Comparison of ENCODE assay signal across 17 cellular contexts in the genomic region with DNA sequence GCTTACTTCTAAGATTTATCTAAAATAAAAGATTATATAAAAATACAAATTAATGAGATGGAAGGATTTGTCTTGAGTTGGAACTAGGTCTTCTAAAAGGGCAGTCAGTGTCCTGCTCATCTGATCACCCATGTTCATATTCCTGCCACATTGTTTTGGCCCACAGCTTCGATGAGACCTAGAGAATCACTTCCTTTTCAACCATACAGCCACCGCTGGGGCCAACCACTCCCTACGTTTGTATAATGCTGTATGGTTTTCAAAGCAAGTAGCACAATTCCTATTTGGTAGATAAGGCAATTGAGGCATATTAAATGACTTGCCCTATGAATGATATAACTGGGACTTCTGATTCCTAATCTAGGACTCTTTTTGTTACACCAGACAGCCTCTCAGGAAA.
A peak's percentile ranks its signal among the peaks of the same experiment; 100 is the strongest.
DNase-seq lines count a peak whose midpoint lies in the region; ATAC-seq and TF ChIP-seq lines count a peak whose summit lies in the region.
"Had no signal": no experiment of that assay in that cellular context is flagged by ENCODE, and none has a peak within 500 bp of the region (broad histone marks: within the 10 kb centered on the region; RNA-seq: fewer than 3 reads in every experiment).

No MANE protein-coding gene starts in this region.

- peaks cover 79% of the 10 kb centered on the region for H3K4me1 ChIP-seq in left ventricle myocardium inferior
- H3K4me1 ChIP-seq in esophagus (ENCODE audit: control insufficient read depth in 2 of 2, insufficient read depth in 2 of 2, low read length in 1 of 2), result peaks cover 7 to 22% of the 10 kb centered on the region in 2 donors
- peaks cover 60% of the 10 kb centered on the region for H3K4me1 ChIP-seq in psoas muscle
- peaks cover 19 to 31% of the 10 kb centered on the region in 2 donors for H3K4me1 ChIP-seq in uterus

- ATAC-seq in left ventricle myocardium superior (no peak), psoas muscle (no peak)
- ATAC-seq: activated T-cell treated with anti-CD3 and anti-CD28 coated beads, Interleukin-2, amount 50 U/mL, for 72 hours; naive thymus-derived CD4-positive, alpha-beta T cell; PC-3 had no signal

- no peaks in the 10 kb centered on the region for H3K36me3 ChIP-seq in left ventricle myocardium inferior
- H3K36me3 ChIP-seq in esophagus (ENCODE audit: control insufficient read depth in 2 of 2, insufficient read depth in 2 of 2, low read length in 1 of 2), result no peaks in the 10 kb centered on the region
- H3K36me3 ChIP-seq in psoas muscle (ENCODE audit: insufficient read depth in 1 of 2, low read depth in 1 of 2), result no peaks in the 10 kb centered on the region
- no peaks in the 10 kb centered on the region for H3K36me3 ChIP-seq in uterus
- H3K36me3 ChIP-seq: upper lobe of right lung had no signal

- DNase-seq in left ventricle myocardium inferior, result no peak
- DNase-seq in left ventricle myocardium superior, result no peak
- no peak for DNase-seq in psoas muscle
- DNase-seq in uterus, result no peak
- DNase-seq in NCI-H187 treated with DMSO at 0.1 percent for 48 hours (lab: John Stamatoyannopoulos, UW), result no peak
- no peak for DNase-seq in 8988T
- DNase-seq in DMS79 (lab: John Stamatoyannopoulos, UW), result no peak
- DNase-seq: ACHN; activated CD4-positive, alpha-beta T cell treated with anti-CD3 and anti-CD28 coated beads, Interleukin-2, amount 50 U/mL, for 48 hours; activated naive CD8-positive, alpha-beta T cell treated with anti-CD3 and anti-CD28 coated beads, Interleukin-2, amount 50 U/mL, for 24 hours; activated T-cell treated with anti-CD3 and anti-CD28 coated beads, Interleukin-2, amount 50 U/mL, for 72 hours; naive thymus-derived CD4-positive, alpha-beta T cell; NCI-H1930; NCI-H510A treated with DMSO at 0.1 percent for 48 hours; upper lobe of right lung had no signal

- H3K4me3 ChIP-seq in left ventricle myocardium inferior (no peak overlapping the region), esophagus (ENCODE audit: low read depth in 1 of 2, low read length in 2 of 2) (no peak overlapping the region), psoas muscle (no peak overlapping the region), uterus (no peak overlapping the region)
- H3K4me3 ChIP-seq: upper lobe of right lung had no signal

- H3K9me3 ChIP-seq in left ventricle myocardium inferior (replicated peaks) (no peaks in the 10 kb centered on the region), esophagus (ENCODE audit: control insufficient read depth in 2 of 2, insufficient read depth in 1 of 2, low read depth in 1 of 2, low read length in 1 of 2) (no peaks in the 10 kb centered on the region), psoas muscle (no peaks in the 10 kb centered on the region), uterus (no peaks in the 10 kb centered on the region)
- H3K9me3 ChIP-seq: upper lobe of right lung had no signal

- no peak for TF ChIP-seq POLR2A in uterus (IDR thresholded peaks at IDR 0.05)

- intact Hi-C loops in left ventricle myocardium inferior (cut with micrococcal nuclease), result no loop called here
- intact Hi-C loops in left ventricle myocardium superior (cut with micrococcal nuclease), result no loop called here
- intact Hi-C loops in psoas muscle (cut with DNase I), result loop anchor here in 1 of 2 donors (5.0 to 10.0 kb wide), 2 partner anchors 66 to 299 kb away; no protein-coding TSS in a partner anchor
- intact Hi-C loops in uterus (cut with DNase I; ENCODE audit: low total_unique reads), result loop anchor here (10.0 kb wide), 1 partner anchor 241 kb away; no protein-coding TSS in a partner anchor

- no peaks in the 10 kb centered on the region for H3K27me3 ChIP-seq in left ventricle myocardium inferior (ENCODE audit: low read depth)
- no peaks in the 10 kb centered on the region for H3K27me3 ChIP-seq in esophagus (ENCODE audit: control insufficient read depth in 1 of 2, insufficient read depth in 2 of 2, low read length in 2 of 2)
- H3K27me3 ChIP-seq in psoas muscle (ENCODE audit: insufficient read depth in 3 of 3, low read length in 2 of 3), result no peaks in the 10 kb centered on the region
- no peaks in the 10 kb centered on the region for H3K27me3 ChIP-seq in uterus
- H3K27me3 ChIP-seq: upper lobe of right lung had no signal

- TF ChIP-seq CTCF in left ventricle myocardium inferior (IDR thresholded peaks at IDR 0.05; ENCODE audit: borderline replicate concordance) (no peak), psoas muscle (IDR thresholded peaks at IDR 0.05) (no peak), uterus (IDR thresholded peaks at IDR 0.05) (no peak)

- 58 to 59% methylated on average over 3 of the region's 3 CpGs for WGBS in esophagus, 2 donors
- WGBS in psoas muscle, 3 donors, result 68 to 77% (median 76%) methylated on average over 3 of the region's 3 CpGs

- H3K27ac ChIP-seq in left ventricle myocardium inferior (replicated peaks) (peak overlapping the region; percentile 97), esophagus (ENCODE audit: low read depth in 2 of 2, low read length in 1 of 2) (peak overlapping the region; percentile 58 to 60), psoas muscle (peak overlapping the region; percentile 96), uterus (peak overlapping the region; percentile 98 to 99)
